12 cellular contexts compared by ENCODE assay signal in the genomic region with DNA sequence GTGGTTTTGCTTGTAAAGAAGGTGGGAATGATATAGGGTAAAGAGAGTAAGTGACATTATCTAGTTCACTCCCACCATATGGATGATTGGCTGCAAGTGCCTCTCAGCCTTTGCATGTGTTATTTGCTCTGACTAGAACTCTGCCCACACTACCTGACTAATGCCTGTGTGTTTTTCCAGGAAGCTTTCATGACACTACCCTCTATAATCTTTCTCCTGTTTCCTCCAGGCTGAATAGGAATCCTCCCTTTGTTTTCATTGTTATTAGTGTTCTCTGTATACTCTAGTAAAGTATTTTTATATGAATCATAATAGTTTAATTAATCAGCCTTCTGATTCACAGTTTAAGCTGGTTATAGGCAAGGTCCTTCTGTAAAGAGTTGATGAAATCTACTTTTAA. TPM values are rescaled to one million over a fixed set of nuclear protein-coding genes. Genes with fewer than 3 reads are reported as not detected.
DNase-seq lines count a peak whose midpoint lies in the region; ATAC-seq, FAIRE-seq and TF ChIP-seq lines count a peak whose summit lies in the region.
"Not testable (repeated sequence)": the region's sequence is repeated elsewhere in the genome, so short reads cannot be mapped to it uniquely, and the experiment has no call there.
"Had no signal": no experiment of that assay in that cellular context is flagged by ENCODE, and none has a peak within 500 bp of the region (broad histone marks: within the 10 kb centered on the region; RNA-seq: fewer than 3 reads in every experiment).

No MANE protein-coding gene starts in this region.

- FAIRE-seq in A549 (lab: Jason Lieb, UNC); small intestine (lab: Jason Lieb, UNC): not testable (repeated sequence)

- CTCF ChIA-PET in A549 (lab: Yijun Ruan, JAX): not testable (repeated sequence)

- peaks cover 33% of the 10 kb centered on the region for H3K79me2 ChIP-seq in hepatocyte

- not testable (repeated sequence) for H3K9me3 ChIP-seq in A549; RWPE2 (ENCODE audit: severe bottlenecking); hepatocyte (ENCODE audit: low read depth); right lobe of liver; small intestine (ENCODE audit: control insufficient read depth, low read depth)

- not testable (repeated sequence) for H2AFZ ChIP-seq in hepatocyte

- not testable (repeated sequence) for H4K20me1 ChIP-seq in hepatocyte (ENCODE audit: insufficient read depth, poor library complexity, severe bottlenecking)

- POLR2A ChIA-PET in A549 (lab: Yijun Ruan, JAX): not testable (repeated sequence)

- H3K36me3 Mint-ChIP-seq in activated naive CD4-positive, alpha-beta T cell treated with anti-CD3 and anti-CD28 coated beads, Interleukin-2, amount 50 U/mL, for 72 hours: not testable (repeated sequence)

- ATAC-seq in A549 (peak; percentile 53 to 71; a peak in 3 of 6 replicates), RWPE2 (ENCODE audit: low read depth) (peak; percentile 87), right lobe of liver (peak; percentile 33 to 75 (median 48))
- peak; percentile 45 to 78 for ATAC-seq in activated naive CD4-positive, alpha-beta T cell treated with anti-CD3 and anti-CD28 coated beads, Interleukin-2, amount 50 U/mL, for 72 hours

- not testable (repeated sequence) for H3K27ac ChIP-seq in A549
- H3K27ac ChIP-seq in RWPE2 (ENCODE audit: poor library complexity, severe bottlenecking): peak overlapping the region; percentile 90
- H3K27ac ChIP-seq in hepatocyte: peak overlapping the region; percentile 91
- H3K27ac ChIP-seq in right lobe of liver: peak overlapping the region in 1 of 3 donors; percentile 71
- H3K27ac ChIP-seq in small intestine (ENCODE audit: low read depth in 1 of 2, low read length in 1 of 2): peak overlapping the region in 1 of 2 donors; percentile 32

- H3K4me3 ChIP-seq in A549; RWPE2 (ENCODE audit: severe bottlenecking); hepatocyte; right lobe of liver; small intestine (ENCODE audit: low read depth in 1 of 2, low read length in 2 of 2): not testable (repeated sequence)

- TF ChIP-seq RAD21 in A549 (conservative IDR thresholded peaks at IDR 0.05 in 1 of 2, IDR thresholded peaks at IDR 0.05 in 1 of 2): not testable (repeated sequence)

- H3K4me1 ChIP-seq in A549 (peaks cover 12% of the 10 kb centered on the region; the same call in 1 of the 3 replicates), RWPE2 (ENCODE audit: insufficient read depth, poor library complexity, severe bottlenecking) (peaks cover 48% of the 10 kb centered on the region), hepatocyte (ENCODE audit: insufficient read depth) (peaks cover 11% of the 10 kb centered on the region)
- H3K4me1 ChIP-seq in right lobe of liver; small intestine (ENCODE audit: control insufficient read depth in 2 of 2, insufficient read depth in 1 of 2, low read depth in 1 of 2, low read length in 1 of 2): not testable (repeated sequence)

- intact Hi-C loops in right lobe of liver (cut with DNase I): not testable (repeated sequence)

- not testable (repeated sequence) for H3K27ac Mint-ChIP-seq in activated naive CD4-positive, alpha-beta T cell treated with anti-CD3 and anti-CD28 coated beads, Interleukin-2, amount 50 U/mL, for 72 hours

- not testable (repeated sequence) for TF ChIP-seq POLR2A in A549 (IDR thresholded peaks at IDR 0.05; ENCODE audit: low read length); right lobe of liver (IDR thresholded peaks at IDR 0.05)

- not testable (repeated sequence) for H3K9me2 ChIP-seq in hepatocyte (replicated peaks; ENCODE audit: insufficient read depth)

- not testable (repeated sequence) for DNase-seq in A549 (ENCODE audit: low read depth in 1 of 2, low spot score in 1 of 2); RWPE2 (ENCODE audit: low spot score); activated naive CD4-positive, alpha-beta T cell treated with anti-CD3 and anti-CD28 coated beads, Interleukin-2, amount 50 U/mL, for 72 hours (ENCODE audit: low spot score in 2 of 2); hepatocyte (ENCODE audit: low spot score); right lobe of liver
- DNase-seq in HT1080 (ENCODE audit: low read depth) (peak; percentile 27), dermis microvascular lymphatic vessel endothelial cell (ENCODE audit: low read depth in 2 of 2) (peak; percentile 46 to 48), small intestine (peak; percentile 15)

- not testable (repeated sequence) for H3K4me2 ChIP-seq in A549, hepatocyte

- not testable (repeated sequence) for H3K9me3 Mint-ChIP-seq in activated naive CD4-positive, alpha-beta T cell treated with anti-CD3 and anti-CD28 coated beads, Interleukin-2, amount 50 U/mL, for 72 hours

- not testable (repeated sequence) for TF ChIP-seq EP300 in A549 (IDR thresholded peaks at IDR 0.05)

- H3K27me3 ChIP-seq in RWPE2 (ENCODE audit: insufficient read depth, poor library complexity, severe bottlenecking); hepatocyte; right lobe of liver; small intestine (ENCODE audit: control insufficient read depth in 2 of 2, insufficient read depth in 2 of 2, low read length in 2 of 2): not testable (repeated sequence)

- TF ChIP-seq CTCF in A549 (IDR thresholded peaks at IDR 0.05); RWPE2 (IDR thresholded peaks at IDR 0.05; ENCODE audit: poor library complexity, severe bottlenecking); hepatocyte (IDR thresholded peaks at IDR 0.05; ENCODE audit: poor library complexity); right lobe of liver (IDR thresholded peaks at IDR 0.05): not testable (repeated sequence)

- not testable (repeated sequence) for H3K36me3 ChIP-seq in RWPE2 (ENCODE audit: low read depth); hepatocyte (replicated peaks; ENCODE audit: insufficient read depth, low read depth); right lobe of liver; small intestine (ENCODE audit: control insufficient read depth in 2 of 2, insufficient read depth in 2 of 2, low read length in 2 of 2)

RNA-seq across cellular contexts. Expression of gene TMEM45B, which starts 13.8 kb away (rescaled TPM):
- polyA plus RNA-seq in A549 (2011; rRNA removed) (0.13 and 0.44 TPM in 2 replicates), A549 (2017; fragmentation: RNase III; extraction: RNeasy Plus Mini Kit Qiagen cat#74134 plus additional on column Dnase treatment) (not detected in 3 replicates), hepatocyte (71.0 and 97.2 TPM in 2 replicates), small intestine (100 to 1,000 TPM in 2 of 3 donors, 10 to 100 TPM in 1; 97.7 to 157 (median 111) TPM)
- 0.04 TPM in 2 replicates for polyA plus RNA-seq in A549 (2012; cell fraction: cytosol; rRNA removed)
- polyA plus RNA-seq in A549 (2012; cell fraction: nucleus; rRNA removed): 0.02 TPM in 1 of 2 replicates, not detected in the other
- not detected in 2 replicates for polyA minus RNA-seq in A549 (2011; rRNA and poly(A)+ RNA removed)
- not detected in 2 replicates for total RNA-seq in HT1080 (2014; rRNA removed; shearing (Covaris generic))
- polyA plus RNA-seq in HT1080 (2015; cell fraction: cytosol; rRNA removed): not detected in 2 replicates
- polyA plus RNA-seq in HT1080 (2015; cell fraction: nucleus; rRNA removed): not detected in 2 replicates
- 1 to 10 TPM; 2.3 to 2.9 TPM for total RNA-seq in activated naive CD4-positive, alpha-beta T cell treated with anti-CD3 and anti-CD28 coated beads, Interleukin-2, amount 50 U/mL, for 72 hours
- total RNA-seq in dermis microvascular lymphatic vessel endothelial cell (1.9 and 2.9 TPM in 2 replicates), hepatocyte (114 and 129 TPM in 2 replicates), right lobe of liver (100 to 1,000 TPM in 1 of 6 experiments, 10 to 100 TPM in 4, 1 to 10 TPM in 1; 10.0 to 126 (median 18.6) TPM)
- total RNA-seq: A172, Daoy, IMR-90, Right ventricle myocardium inferior had no signal
- polyA plus RNA-seq: IMR-90 had no signal
